8 cellular contexts compared by ENCODE assay signal in genomic region chr3:64687781-64688515, GRCh38. TPM values are rescaled to one million over a fixed set of nuclear protein-coding genes. Genes with fewer than 3 reads are reported as not detected.
A peak's percentile ranks its signal among the peaks of the same experiment; 100 is the strongest.
DNase-seq lines count a peak whose midpoint lies in the region; ATAC-seq, FAIRE-seq and TF ChIP-seq lines count a peak whose summit lies in the region.

TSS of gene ADAMTS9 (minus strand) at chr3:64688000. CDS start at chr3:64687657, 343 bp downstream.

- peaks cover 2% of the 10 kb centered on the region for H3K4me1 Mint-ChIP-seq in astrocyte (ENCODE audit: low read depth, unreplicated experiment)
- peaks cover 10% of the 10 kb centered on the region for H3K4me1 Mint-ChIP-seq in CD4-positive, alpha-beta T cell (ENCODE audit: low read depth)

- ATAC-seq in GM19351 (IDR thresholded peaks at IDR 0.05; ENCODE audit: unreplicated experiment), result no peak
- no peak for ATAC-seq in CD4-positive, alpha-beta T cell (ENCODE audit: poor library complexity)

- H3K27ac ChIP-seq in astrocyte (ENCODE audit: low read depth, low read length) (peak within 1 kb of the TSS; percentile 80), right atrium auricular region (peak within 1 kb of the TSS; percentile 95 to 98)
- no peak within 1 kb of the TSS for H3K27ac ChIP-seq in CD4-positive, alpha-beta T cell (ENCODE audit: low read depth, low read length)

- peaks cover 16% of the 10 kb centered on the region for H3K4me1 ChIP-seq in astrocyte (ENCODE audit: insufficient read depth, low read length)
- H3K4me1 ChIP-seq in right atrium auricular region, result peaks cover 0 to 35% of the 10 kb centered on the region in 2 donors

- H3K27me3 ChIP-seq in astrocyte (ENCODE audit: insufficient read depth, low read length) (no peaks in the 10 kb centered on the region), right atrium auricular region (no peaks in the 10 kb centered on the region)
- peaks cover 60% of the 10 kb centered on the region for H3K27me3 ChIP-seq in CD4-positive, alpha-beta T cell (ENCODE audit: control insufficient read depth, insufficient read depth, low read length)

- H3K4me3 ChIP-seq in astrocyte (ENCODE audit: insufficient read depth, low read depth, low read length), result peak within 1 kb of the TSS; percentile 81
- H3K4me3 ChIP-seq in right atrium auricular region, result peak within 1 kb of the TSS; percentile 60 to 75

- no peaks in the 10 kb centered on the region for H3K9me3 Mint-ChIP-seq in astrocyte (ENCODE audit: unreplicated experiment)
- no peaks in the 10 kb centered on the region for H3K9me3 Mint-ChIP-seq in CD4-positive, alpha-beta T cell

- no peaks in the 10 kb centered on the region for H3K9me3 ChIP-seq in astrocyte (ENCODE audit: insufficient read depth, low read depth, low read length)
- H3K9me3 ChIP-seq in right atrium auricular region, result no peaks in the 10 kb centered on the region
- no peaks in the 10 kb centered on the region for H3K9me3 ChIP-seq in CD4-positive, alpha-beta T cell (ENCODE audit: control insufficient read depth, low read length)

- intact Hi-C loops in posterior vena cava (cut with DNase I), result loop anchor here in 1 of 2 donors (10.0 kb wide), 1 partner anchor 153 kb away; no protein-coding TSS in a partner anchor
- intact Hi-C loops in CD4-positive, alpha-beta T cell (cut with DNase I, micrococcal nuclease), result no loop called here

- H3K4me2 ChIP-seq in astrocyte (ENCODE audit: low read length), result peak within 1 kb of the TSS; percentile 100

- POLR2A ChIA-PET in CD4-positive, alpha-beta T cell (lab: Charles Lee), result no interaction called here

- no peak for FAIRE-seq in astrocyte (lab: Jason Lieb, UNC)

- peaks cover 4% of the 10 kb centered on the region for H4K20me1 ChIP-seq in astrocyte (ENCODE audit: insufficient read depth, low read length)

- H3K36me3 ChIP-seq in astrocyte (ENCODE audit: insufficient read depth, low read length) (no peaks in the 10 kb centered on the region), right atrium auricular region (peaks cover 4% of the 10 kb centered on the region)

- H3K79me2 ChIP-seq in astrocyte (ENCODE audit: insufficient read depth, low read length), result no peaks in the 10 kb centered on the region

- peak within 1 kb of the TSS; percentile 85 for H3K9ac ChIP-seq in astrocyte (ENCODE audit: low read length)

- no peaks in the 10 kb centered on the region for H3K36me3 Mint-ChIP-seq in astrocyte (ENCODE audit: low read depth, unreplicated experiment)
- H3K36me3 Mint-ChIP-seq in CD4-positive, alpha-beta T cell (ENCODE audit: low read depth), result no peaks in the 10 kb centered on the region

- CTCF ChIA-PET in CD4-positive, alpha-beta T cell (lab: Charles Lee), result no interaction called here

- TF ChIP-seq CTCF in astrocyte (IDR thresholded peaks at IDR 0.05; ENCODE audit: insufficient read depth, low read depth, low read length), result no peak
- TF ChIP-seq CTCF in right atrium auricular region (IDR thresholded peaks at IDR 0.05), result no peak
- no peak for TF ChIP-seq CTCF in CD4-positive, alpha-beta T cell (IDR thresholded peaks at IDR 0.05)

- peak within 1 kb of the TSS; percentile 96 for H3K4me3 Mint-ChIP-seq in astrocyte (ENCODE audit: unreplicated experiment)
- H3K4me3 Mint-ChIP-seq in CD4-positive, alpha-beta T cell, result no peak within 1 kb of the TSS

- DNase-seq in HS-5 (ENCODE audit: low read depth) (peak; percentile 29), astrocyte (ENCODE audit: low read depth) (peak; percentile 56), right atrium auricular region (ENCODE audit: low spot score) (peak; percentile 78), posterior vena cava (ENCODE audit: low spot score) (peak; percentile 89), NCI-H2196 (lab: John Stamatoyannopoulos, UW; ENCODE audit: unreplicated experiment) (no peak)
- DNase-seq in CD4-positive, alpha-beta T cell, result no peak
- no peak for DNase-seq in NK-92 treated with Interleukin-12 subunit alpha and Interleukin-12 subunit beta, amount 100 ng/mL, for 24 hours (lab: John Stamatoyannopoulos, UW)

- H2AFZ ChIP-seq in astrocyte (ENCODE audit: low read depth, low read length), result peak within 1 kb of the TSS; percentile 97

- H3K27me3 Mint-ChIP-seq in astrocyte (ENCODE audit: low read depth, unreplicated experiment), result peaks cover 7% of the 10 kb centered on the region
- H3K27me3 Mint-ChIP-seq in CD4-positive, alpha-beta T cell, result peaks cover 74% of the 10 kb centered on the region

- peak within 1 kb of the TSS; percentile 95 for H3K27ac Mint-ChIP-seq in astrocyte (ENCODE audit: unreplicated experiment)
- no peak within 1 kb of the TSS for H3K27ac Mint-ChIP-seq in CD4-positive, alpha-beta T cell

RNA-seq across cellular contexts. Expression of gene ADAMTS9, which starts in this region (rescaled TPM):
- total RNA-seq in astrocyte, result 7.5 and 8.3 TPM in 2 replicates
- 10 to 100 TPM; 20.2 to 21.0 TPM for total RNA-seq in right atrium auricular region
- total RNA-seq in posterior vena cava, result 100 to 1,000 TPM in 1 of 2 donors, 10 to 100 TPM in 1; 82.8 to 105 TPM
- total RNA-seq in CD4-positive, alpha-beta T cell, result not detected

Comparison
In these comparisons a context has a peak if more than half of its experiments do, and no peak if none do; other contexts are left out.
1. DNase-seq: peak in HS-5 (single experiment), astrocyte (single experiment), right atrium auricular region (single experiment) and posterior vena cava (single experiment); none in NCI-H2196 (single experiment), CD4-positive, alpha-beta T cell (0 of 10) and NK-92 treated with Interleukin-12 subunit alpha and Interleukin-12 subunit beta, amount 100 ng/mL, for 24 hours (single experiment).